10 cellular contexts compared by ENCODE assay signal in genomic region chr9:72443855-72444254, GRCh38.
A peak's percentile ranks its signal among the peaks of the same experiment; 100 is the strongest.
DNase-seq lines count a peak whose midpoint lies in the region; ATAC-seq and TF ChIP-seq lines count a peak whose summit lies in the region.
"Had no signal": no experiment of that assay in that cellular context is flagged by ENCODE, and none has a peak within 500 bp of the region (broad histone marks: within the 10 kb centered on the region; RNA-seq: fewer than 3 reads in every experiment).

No MANE protein-coding gene starts in this region.

- no peaks in the 10 kb centered on the region for H4K20me1 ChIP-seq in OCI-LY3 (ENCODE audit: insufficient read depth, low read length)

- no peaks in the 10 kb centered on the region for H3K9me3 ChIP-seq in OCI-LY3 (ENCODE audit: insufficient read depth, low read length)
- no peaks in the 10 kb centered on the region for H3K9me3 ChIP-seq in WERI-Rb-1 (ENCODE audit: severe bottlenecking)
- H3K9me3 ChIP-seq: adrenal gland, pancreas had no signal

- peak overlapping the region; percentile 98 for H3K27ac ChIP-seq in OCI-LY3 (ENCODE audit: low read length)
- no peak overlapping the region for H3K27ac ChIP-seq in WERI-Rb-1
- H3K27ac ChIP-seq: pancreas had no signal

- peak overlapping the region; percentile 22; the same call in 1 of the 2 replicates for H3K4me3 ChIP-seq in OCI-LY3 (ENCODE audit: low read length)
- no peak overlapping the region for H3K4me3 ChIP-seq in WERI-Rb-1 (ENCODE audit: low read depth, low read length)
- H3K4me3 ChIP-seq: adrenal gland, pancreas had no signal

- H3K27me3 ChIP-seq in OCI-LY3 (ENCODE audit: low read depth, low read length) = no peaks in the 10 kb centered on the region
- H3K27me3 ChIP-seq in WERI-Rb-1 (ENCODE audit: insufficient read depth, low read depth, severe bottlenecking) = no peaks in the 10 kb centered on the region
- H3K27me3 ChIP-seq: adrenal gland, pancreas had no signal

- peaks cover 73% of the 10 kb centered on the region for H3K4me1 ChIP-seq in OCI-LY3 (ENCODE audit: low read length)
- H3K4me1 ChIP-seq: pancreas had no signal

- DNase-seq in stimulated activated naive CD4-positive, alpha-beta T cell treated with Interleukin-2 at 50 U/mL for 16 hours (lab: John Stamatoyannopoulos, UW) = peak; percentile 1
- no peak for DNase-seq in stimulated activated naive CD4-positive, alpha-beta T cell (lab: John Stamatoyannopoulos, UW)
- no peak for DNase-seq in NCI-H2227 (lab: John Stamatoyannopoulos, UW; ENCODE audit: unreplicated experiment)
- DNase-seq in NCI-H774 (lab: John Stamatoyannopoulos, UW) = no peak
- no peak for DNase-seq in WERI-Rb-1
- DNase-seq: pancreas had no signal

- H2AFZ ChIP-seq in OCI-LY3 (ENCODE audit: low read depth, low read length) = no peak overlapping the region

- peak overlapping the region; percentile 50; the same call in 1 of the 2 replicates for H3K9ac ChIP-seq in OCI-LY3 (ENCODE audit: low read length)

- ATAC-seq in HG02852 (IDR thresholded peaks at IDR 0.05; ENCODE audit: unreplicated experiment) (peak; percentile 93), esophagus mucosa (peak; percentile 34)

- H3K36me3 ChIP-seq in OCI-LY3 (replicated peaks; ENCODE audit: low read depth, low read length) (no peaks in the 10 kb centered on the region), WERI-Rb-1 (no peaks in the 10 kb centered on the region)
- H3K36me3 ChIP-seq: adrenal gland, pancreas had no signal

- no peaks in the 10 kb centered on the region for H3K79me2 ChIP-seq in OCI-LY3 (ENCODE audit: low read length)

- TF ChIP-seq CTCF in OCI-LY3 (IDR thresholded peaks at IDR 0.05; ENCODE audit: low read depth, low read length) = peak; percentile 19; the same call in 1 of the 2 replicates
- no peak for TF ChIP-seq CTCF in WERI-Rb-1 (IDR thresholded peaks at IDR 0.05; ENCODE audit: low read depth, low read length)

- H3K4me2 ChIP-seq in OCI-LY3 (ENCODE audit: low read length) = peak overlapping the region; percentile 63
